Comparison of ENCODE assay signal across 18 cellular contexts in genomic region chr6:40722553-40723258, GRCh38.
DNase-seq lines count a peak whose midpoint lies in the region; ATAC-seq and TF ChIP-seq lines count a peak whose summit lies in the region.
"Had no signal": no experiment of that assay in that cellular context is flagged by ENCODE, and none has a peak within 500 bp of the region (broad histone marks: within the 10 kb centered on the region; RNA-seq: fewer than 3 reads in every experiment).

No MANE protein-coding gene starts in this region.

- peaks cover 31% of the 10 kb centered on the region for H3K4me1 Mint-ChIP-seq in chondrocyte (ENCODE audit: low read depth)

- H3K4me1 ChIP-seq in Karpas-422 (ENCODE audit: low read length) (peaks cover 100% of the 10 kb centered on the region), lower lobe of right lung (peaks cover 16% of the 10 kb centered on the region)

- H2AFZ ChIP-seq in Karpas-422 (ENCODE audit: low read length) = peak overlapping the region; percentile 12; the same call in 1 of the 2 replicates

- H3K36me3 Mint-ChIP-seq in chondrocyte (ENCODE audit: low read depth) = no peaks in the 10 kb centered on the region

- H3K27me3 ChIP-seq in Karpas-422 (ENCODE audit: low read length) = no peaks in the 10 kb centered on the region
- no peaks in the 10 kb centered on the region for H3K27me3 ChIP-seq in lower lobe of right lung (ENCODE audit: low read depth)
- H3K27me3 ChIP-seq: ovary had no signal

- H3K4me3 ChIP-seq in Karpas-422 (ENCODE audit: low read length) = peak overlapping the region; percentile 67; the same call in 1 of the 2 replicates
- H3K4me3 ChIP-seq in lower lobe of right lung = no peak overlapping the region
- H3K4me3 ChIP-seq: mucosa of descending colon, ovary had no signal

- peak overlapping the region; percentile 83 for H3K4me2 ChIP-seq in Karpas-422 (ENCODE audit: low read depth, low read length, poor library complexity, severe bottlenecking)

- peak overlapping the region; percentile 42 for H3K27ac Mint-ChIP-seq in chondrocyte (ENCODE audit: unreplicated experiment)
- H3K27ac Mint-ChIP-seq: activated CD4-positive, alpha-beta T cell treated with anti-CD3 and anti-CD28 coated beads, Interleukin-2, amount 10 ng/mL, durations not matched to agents 7 days and 5 days had no signal

- H3K27me3 Mint-ChIP-seq in chondrocyte (ENCODE audit: low read depth) = no peaks in the 10 kb centered on the region
- H3K27me3 Mint-ChIP-seq: activated CD4-positive, alpha-beta T cell treated with anti-CD3 and anti-CD28 coated beads, Interleukin-2, amount 10 ng/mL, durations not matched to agents 7 days and 5 days; central memory CD8-positive, alpha-beta T cell had no signal

- H3K79me2 ChIP-seq in Karpas-422 (ENCODE audit: low read length) = no peaks in the 10 kb centered on the region

- ATAC-seq in lower lobe of right lung = peak; percentile 29 to 54
- ATAC-seq in GM21529 (IDR thresholded peaks at IDR 0.05; ENCODE audit: unreplicated experiment) = no peak
- ATAC-seq in HG03196 (IDR thresholded peaks at IDR 0.05; ENCODE audit: unreplicated experiment) = no peak
- no peak for ATAC-seq in HG03520 (IDR thresholded peaks at IDR 0.05; ENCODE audit: unreplicated experiment)
- ATAC-seq: mucosa of descending colon had no signal

- peak overlapping the region; percentile 99 for H3K27ac ChIP-seq in Karpas-422 (ENCODE audit: low read length)
- H3K27ac ChIP-seq in lower lobe of right lung = no peak overlapping the region
- H3K27ac ChIP-seq: ovary had no signal

- H4K20me1 ChIP-seq in Karpas-422 (ENCODE audit: insufficient read depth, low read depth, low read length) = no peaks in the 10 kb centered on the region

- H3K4me3 Mint-ChIP-seq in chondrocyte (ENCODE audit: unreplicated experiment) = no peak overlapping the region
- H3K4me3 Mint-ChIP-seq: activated CD4-positive, alpha-beta T cell treated with anti-CD3 and anti-CD28 coated beads, Interleukin-2, amount 10 ng/mL, durations not matched to agents 7 days and 5 days; central memory CD8-positive, alpha-beta T cell had no signal

- intact Hi-C loops in lower lobe of right lung (cut with DNase I) = no loop called here

- peak overlapping the region; percentile 84 for H3K9ac ChIP-seq in Karpas-422 (ENCODE audit: low read length)

- DNase-seq in AG08395 (ENCODE audit: low spot score) (peak; percentile 36), Karpas-422 (peak; percentile 72), chondrocyte (ENCODE audit: low spot score) (no peak), lower lobe of right lung (no peak), NCI-H510A treated with DMSO at 0.1 percent for 48 hours (lab: John Stamatoyannopoulos, UW) (no peak)
- DNase-seq: activated CD4-positive, alpha-beta T cell treated with anti-CD3 and anti-CD28 coated beads, Interleukin-2, amount 10 ng/mL, durations not matched to agents 7 days and 5 days; activated T-cell treated with anti-CD3 and anti-CD28 coated beads, Interleukin-2, amount 50 U/mL, for 48 hours; Calu3; mucosa of descending colon; NCI-H1105; NK-92 treated with Interleukin-12 subunit alpha and Interleukin-12 subunit beta, amount 100 ng/mL, for 24 hours; ovary; SIG-M5; stimulated activated naive CD4-positive, alpha-beta T cell treated with Interleukin-2 at 50 U/mL for 16 hours had no signal

- H3K9me3 Mint-ChIP-seq in chondrocyte (ENCODE audit: low read depth) = peaks cover under 1% of the 10 kb centered on the region
- H3K9me3 Mint-ChIP-seq: activated CD4-positive, alpha-beta T cell treated with anti-CD3 and anti-CD28 coated beads, Interleukin-2, amount 10 ng/mL, durations not matched to agents 7 days and 5 days; central memory CD8-positive, alpha-beta T cell had no signal

- H3K36me3 ChIP-seq in Karpas-422 (ENCODE audit: insufficient read depth, low read length) (no peaks in the 10 kb centered on the region), lower lobe of right lung (no peaks in the 10 kb centered on the region)
- H3K36me3 ChIP-seq: ovary had no signal

- TF ChIP-seq CTCF in chondrocyte (IDR thresholded peaks at IDR 0.05) = no peak
- TF ChIP-seq CTCF in lower lobe of right lung (IDR thresholded peaks at IDR 0.05) = no peak

- H3K9me2 ChIP-seq in Karpas-422 (replicated peaks; ENCODE audit: insufficient read depth, low read length) = no peaks in the 10 kb centered on the region

- no peaks in the 10 kb centered on the region for H3K9me3 ChIP-seq in Karpas-422 (ENCODE audit: low read length)
- no peaks in the 10 kb centered on the region for H3K9me3 ChIP-seq in lower lobe of right lung
- H3K9me3 ChIP-seq: mucosa of descending colon, ovary had no signal

Comparison
In these comparisons a context has a peak if more than half of its experiments do, and no peak if none do; other contexts are left out.
1. DNase-seq: peak in AG08395 (single experiment) and Karpas-422 (single experiment); none in chondrocyte (single experiment), lower lobe of right lung (single experiment) and NCI-H510A treated with DMSO at 0.1 percent for 48 hours (single experiment).
2. ATAC-seq: peak in lower lobe of right lung (2 of 2); none in GM21529 (single experiment), HG03196 (single experiment) and HG03520 (single experiment).